In genomic region chrX:46836701-46837542, GRCh38 we compare ENCODE assay signal across 1 cellular context.
A peak's percentile ranks its signal among the peaks of the same experiment; 100 is the strongest.
TF ChIP-seq lines count a peak whose summit lies in the region.

Gene RP2, plus strand, starts transcription at chrX:46837043. Its CDS starts 58 bp downstream, at chrX:46837101.

TF ChIP-seq in HepG2, 621 proteins besides CTCF, POLR2A, EP300 and RAD21 (continued from another document and continues in another):
- TF ChIP-seq ARHGAP35 (CRISPR knock-in tag; IDR thresholded peaks at IDR 0.05; ENCODE audit: borderline replicate concordance) = peak; percentile 57; the same call in 1 of the 2 replicates
- no peak for TF ChIP-seq ZNF124 (CRISPR knock-in tag; IDR thresholded peaks at IDR 0.05)
- TF ChIP-seq ZNF646 (CRISPR knock-in tag; IDR thresholded peaks at IDR 0.05) = no peak
- TF ChIP-seq GZF1 (CRISPR knock-in tag; IDR thresholded peaks at IDR 0.05) = no peak
- TF ChIP-seq ELK4 (CRISPR knock-in tag; IDR thresholded peaks at IDR 0.05; ENCODE audit: borderline replicate concordance) = no peak
- peak; percentile 76 for TF ChIP-seq ZFY (CRISPR knock-in tag; IDR thresholded peaks at IDR 0.05)
- TF ChIP-seq ELF3 (CRISPR knock-in tag; IDR thresholded peaks at IDR 0.05) = peak; percentile 23; the same call in 1 of the 2 replicates
- 0 out of 2 replicates have a peak, but pooled peaks have one; percentile 47 for TF ChIP-seq SRY (CRISPR knock-in tag; IDR thresholded peaks at IDR 0.05)
- TF ChIP-seq IRF1 (CRISPR knock-in tag; IDR thresholded peaks at IDR 0.05; ENCODE audit: low read depth) = no peak
- TF ChIP-seq BRCA1 (CRISPR knock-in tag; IDR thresholded peaks at IDR 0.05) = no peak
- TF ChIP-seq NFE2L1 (CRISPR knock-in tag; IDR thresholded peaks at IDR 0.05; ENCODE audit: borderline replicate concordance) = no peak
- no peak for TF ChIP-seq SUZ12 (IDR thresholded peaks at IDR 0.05; ENCODE audit: low read depth, low read length)
- no peak for TF ChIP-seq ZNF234 (CRISPR knock-in tag; conservative IDR thresholded peaks at IDR 0.05)
- TF ChIP-seq ZNF142 (CRISPR knock-in tag; IDR thresholded peaks at IDR 0.05) = no peak
- no peak for TF ChIP-seq STAG1 (CRISPR knock-in tag; IDR thresholded peaks at IDR 0.05)
- 0 out of 2 replicates have a peak, but pooled peaks have one; percentile 54 for TF ChIP-seq HIVEP1 (CRISPR knock-in tag; IDR thresholded peaks at IDR 0.05)
- peak; percentile 11; the same call in 1 of the 2 replicates for TF ChIP-seq FOXK1 (CRISPR knock-in tag; IDR thresholded peaks at IDR 0.05; ENCODE audit: borderline replicate concordance, low read depth)
- peak; percentile 76 for TF ChIP-seq RFX3 (CRISPR knock-in tag; IDR thresholded peaks at IDR 0.05)
- TF ChIP-seq SMYD3 (CRISPR knock-in tag; IDR thresholded peaks at IDR 0.05) = no peak
- TF ChIP-seq ZNF530 (CRISPR knock-in tag; IDR thresholded peaks at IDR 0.05; ENCODE audit: low read depth) = no peak
- TF ChIP-seq ZNF484 (CRISPR knock-in tag; IDR thresholded peaks at IDR 0.05; ENCODE audit: borderline replicate concordance, low read depth) = no peak
- TF ChIP-seq PRMT3 (CRISPR knock-in tag; IDR thresholded peaks at IDR 0.05; ENCODE audit: borderline replicate concordance, low read depth) = no peak
- TF ChIP-seq FLYWCH1 (CRISPR knock-in tag; IDR thresholded peaks at IDR 0.05) = no peak
- no peak for TF ChIP-seq FOXA1 (IDR thresholded peaks at IDR 0.05)
- TF ChIP-seq FOXA1 (CRISPR knock-in tag; IDR thresholded peaks at IDR 0.05) = no peak
- no peak for TF ChIP-seq FOXP1 (IDR thresholded peaks at IDR 0.05)
- no peak for TF ChIP-seq FOXP1 (CRISPR knock-in tag; IDR thresholded peaks at IDR 0.05)
- peak; percentile 69; the same call in 1 of the 2 replicates for TF ChIP-seq TFDP1 (CRISPR knock-in tag; IDR thresholded peaks at IDR 0.05; ENCODE audit: borderline replicate concordance)
- TF ChIP-seq MEF2D (CRISPR knock-in tag; IDR thresholded peaks at IDR 0.05) = no peak
- TF ChIP-seq GLI4 (CRISPR knock-in tag; IDR thresholded peaks at IDR 0.05; ENCODE audit: borderline replicate concordance) = no peak
- TF ChIP-seq PHF5A (CRISPR knock-in tag; IDR thresholded peaks at IDR 0.05; ENCODE audit: low read depth, unreplicated experiment) = no peak
- no peak for TF ChIP-seq SP1 (IDR thresholded peaks at IDR 0.05)
- TF ChIP-seq SP1 (CRISPR knock-in tag; IDR thresholded peaks at IDR 0.05) = peak; percentile 70; the same call in 1 of the 2 replicates
- peak; percentile 85 for TF ChIP-seq SP2 (CRISPR knock-in tag; IDR thresholded peaks at IDR 0.05)
- TF ChIP-seq PLSCR1 (CRISPR knock-in tag; IDR thresholded peaks at IDR 0.05; ENCODE audit: borderline replicate concordance) = no peak
- no peak for TF ChIP-seq IRF2 (CRISPR knock-in tag; IDR thresholded peaks at IDR 0.05)
- peak; percentile 40; the same call in 1 of the 2 replicates for TF ChIP-seq YEATS2 (CRISPR knock-in tag; IDR thresholded peaks at IDR 0.05; ENCODE audit: borderline replicate concordance)
- peak; percentile 71 for TF ChIP-seq POLR2G (IDR thresholded peaks at IDR 0.05; ENCODE audit: low read depth, low read length)
- no peak for TF ChIP-seq ZNF562 (CRISPR knock-in tag; IDR thresholded peaks at IDR 0.05; ENCODE audit: borderline replicate concordance)
- no peak for TF ChIP-seq MAFK (conservative IDR thresholded peaks at IDR 0.05 in 1 of 2, IDR thresholded peaks at IDR 0.05 in 1 of 2; ENCODE audit: low read length in 2 of 2)
- no peak for TF ChIP-seq ZNF75D (CRISPR knock-in tag; IDR thresholded peaks at IDR 0.05; ENCODE audit: borderline replicate concordance)
- no peak for TF ChIP-seq STAT5B (CRISPR knock-in tag; IDR thresholded peaks at IDR 0.05)
- no peak for TF ChIP-seq ZNF160 (CRISPR knock-in tag; IDR thresholded peaks at IDR 0.05)
- TF ChIP-seq PRDM10 (CRISPR knock-in tag; IDR thresholded peaks at IDR 0.05; ENCODE audit: low read depth) = peak; percentile 79
- TF ChIP-seq ZNF550 (CRISPR knock-in tag; IDR thresholded peaks at IDR 0.05; ENCODE audit: borderline replicate concordance) = no peak
